ENCODE assay signal across 30 cellular contexts in genomic region chr18:13192970-13193369, GRCh38. TPM values are rescaled to one million over a fixed set of nuclear protein-coding genes. Genes with fewer than 3 reads are reported as not detected.
"Had no signal": no experiment of that assay in that cellular context is flagged by ENCODE, and none has a peak within 500 bp of the region (broad histone marks: within the 10 kb centered on the region; RNA-seq: fewer than 3 reads in every experiment).

No MANE protein-coding gene starts in this region.

- DNase-seq: colonic mucosa; cortex of kidney; dermis blood vessel endothelial cell; dorsolateral prefrontal cortex; effector CD4-positive, alpha-beta T cell; effector CD8-positive, alpha-beta T cell; effector memory CD4-positive, alpha-beta T cell; effector memory CD8-positive, alpha-beta T cell; endodermal cell; esophagus squamous epithelium; foreskin fibroblast; foreskin keratinocyte; foreskin melanocyte; gastrocnemius medialis; glutamatergic neuron; head of caudate nucleus; heart left ventricle; heart right ventricle had no signal

- H3K4me3 Mint-ChIP-seq: dendritic cell treated with granulocyte-macrophage colony-stimulating factor and Interleukin-4, amounts not matched to agents 40 ng/mL and 50 ng/mL, for 4 days; effector memory CD8-positive, alpha-beta T cell; endodermal cell had no signal

- H3K36me3 ChIP-seq: colonic mucosa, esophagus muscularis mucosa, esophagus squamous epithelium, gastrocnemius medialis, gastroesophageal sphincter, heart left ventricle, heart right ventricle had no signal

- H3K79me2 ChIP-seq: hepatocyte had no signal

- ATAC-seq: effector memory CD8-positive, alpha-beta T cell; esophagus mucosa; foreskin keratinocyte; gastrocnemius medialis; gastroesophageal sphincter; heart left ventricle; heart right ventricle had no signal

- H3K27me3 ChIP-seq: colonic mucosa, dorsolateral prefrontal cortex, esophagus muscularis mucosa, esophagus squamous epithelium, foreskin keratinocyte, gastrocnemius medialis, gastroesophageal sphincter, heart left ventricle, heart right ventricle, hepatocyte had no signal

- H3K27ac Mint-ChIP-seq: dendritic cell treated with granulocyte-macrophage colony-stimulating factor and Interleukin-4, amounts not matched to agents 40 ng/mL and 50 ng/mL, for 4 days; effector memory CD8-positive, alpha-beta T cell; endodermal cell had no signal

- H3K4me2 ChIP-seq: hepatocyte had no signal

- FAIRE-seq: colon, endometrium, endothelial cell of umbilical vein, frontal cortex had no signal

- H3K9me3 ChIP-seq: colonic mucosa, gastrocnemius medialis had no signal

- H2AFZ ChIP-seq: hepatocyte had no signal

- H3K27ac ChIP-seq: colonic mucosa, coronary artery, dorsolateral prefrontal cortex, epithelial cell of prostate, esophagus muscularis mucosa, esophagus squamous epithelium, foreskin keratinocyte, gastrocnemius medialis, gastroesophageal sphincter, heart left ventricle, heart right ventricle, hepatocyte had no signal

- H3K4me3 ChIP-seq: colonic mucosa, coronary artery, dorsolateral prefrontal cortex, esophagus muscularis mucosa, esophagus squamous epithelium, gastrocnemius medialis, gastroesophageal sphincter, heart left ventricle, heart right ventricle, hepatocyte had no signal

- H3K4me1 ChIP-seq: colonic mucosa, esophagus muscularis mucosa, esophagus squamous epithelium, foreskin keratinocyte, gastrocnemius medialis, gastroesophageal sphincter had no signal

RNA-seq across cellular contexts. Expression of gene LDLRAD4, which starts 25.6 kb away (rescaled TPM):
- total RNA-seq: fibroblast of lung, foreskin keratinocyte had no signal
- polyA plus RNA-seq: fibroblast of lung, foreskin keratinocyte had no signal
